In the genomic region with DNA sequence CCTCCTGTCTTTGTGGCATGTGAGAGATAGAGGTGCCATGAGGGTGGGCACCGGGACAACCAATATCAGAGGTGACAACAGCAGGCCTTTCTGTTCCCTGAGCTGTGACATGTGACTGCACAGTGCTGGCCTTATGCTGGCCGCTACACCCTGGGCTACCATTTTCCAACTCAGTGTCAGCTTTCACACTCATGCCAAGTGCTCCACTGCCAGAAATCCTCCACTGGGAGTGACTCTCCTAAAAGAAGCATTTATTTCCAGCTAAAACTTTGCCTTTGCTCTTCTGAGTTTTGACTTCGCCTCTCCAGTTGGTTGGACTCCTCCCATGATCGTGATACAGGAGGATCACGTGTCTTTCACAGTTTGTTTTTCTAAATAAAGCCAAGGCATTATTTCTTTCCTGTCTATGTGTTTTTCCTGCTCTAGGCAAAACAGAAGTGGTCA, we compare ENCODE assay signal across 17 cellular contexts. TPM values are rescaled to one million over a fixed set of nuclear protein-coding genes. Genes with fewer than 3 reads are reported as not detected.
DNase-seq lines count a peak whose midpoint lies in the region; ATAC-seq and TF ChIP-seq lines count a peak whose summit lies in the region.
"Had no signal": no experiment of that assay in that cellular context is flagged by ENCODE, and none has a peak within 500 bp of the region (broad histone marks: within the 10 kb centered on the region; RNA-seq: fewer than 3 reads in every experiment).

No MANE protein-coding gene starts in this region.

- no peak for TF ChIP-seq CTCF in brain (conservative IDR thresholded peaks at IDR 0.05)
- no peak for TF ChIP-seq CTCF in heart left ventricle (IDR thresholded peaks at IDR 0.05)
- TF ChIP-seq CTCF in ovary (IDR thresholded peaks at IDR 0.05), result no peak
- no peak for TF ChIP-seq CTCF in vagina (IDR thresholded peaks at IDR 0.05)

- H3K4me1 ChIP-seq in heart left ventricle, result peaks cover 0 to 42% (median 27%) of the 10 kb centered on the region in 12 donors
- H3K4me1 ChIP-seq in ovary (ENCODE audit: insufficient read depth), result peaks cover 24% of the 10 kb centered on the region
- H3K4me1 ChIP-seq in vagina, result peaks cover 66% of the 10 kb centered on the region

- 24 to 44% (median 36%) methylated on average over 5 of the region's 5 CpGs for WGBS in heart left ventricle, 4 donors
- 31 to 44% (median 40%) methylated on average over 5 of the region's 5 CpGs for WGBS in ovary, 3 donors

- ATAC-seq in heart left ventricle, result peak; percentile 82 to 93 (median 88)
- ATAC-seq: left colon had no signal

- H3K27me3 ChIP-seq in heart left ventricle (no peaks in the 10 kb centered on the region), ovary (no peaks in the 10 kb centered on the region), vagina (no peaks in the 10 kb centered on the region)
- H3K27me3 ChIP-seq: hepatocyte, sigmoid colon had no signal

- TF ChIP-seq POLR2A in heart left ventricle (IDR thresholded peaks at IDR 0.05) (no peak), ovary (IDR thresholded peaks at IDR 0.05) (no peak), vagina (IDR thresholded peaks at IDR 0.05) (no peak)

- H3K36me3 ChIP-seq in heart left ventricle (no peaks in the 10 kb centered on the region), ovary (no peaks in the 10 kb centered on the region), vagina (no peaks in the 10 kb centered on the region)
- H3K36me3 ChIP-seq: sigmoid colon had no signal

- no peaks in the 10 kb centered on the region for H3K27me3 Mint-ChIP-seq in brain

- peaks cover 0 to 3% (median 0%) of the 10 kb centered on the region in 5 experiments for H3K9me3 Mint-ChIP-seq in brain
- H3K9me3 Mint-ChIP-seq: activated naive CD4-positive, alpha-beta T cell treated with anti-CD3 and anti-CD28 coated beads, Interleukin-2, amount 10 ng/mL, durations not matched to agents 7 days and 5 days; naive B cell; T-helper 1 cell treated with Interleukin-12 subunit alpha and Interleukin-12 subunit beta and Interleukin-4 antibody, amounts not matched to agents 30 μg/mL and 1 μg/mL, for 36 hours had no signal

- TF ChIP-seq EP300 in ovary (IDR thresholded peaks at IDR 0.05), result no peak

- intact Hi-C loops in heart left ventricle (cut with DNase I) (no loop called here), ovary (cut with DNase I) (no loop called here), vagina (cut with DNase I) (no loop called here)

- H3K27ac ChIP-seq in heart left ventricle, result peak overlapping the region in 10 of 12 donors; percentile 2 to 63 (median 34)
- no peak overlapping the region for H3K27ac ChIP-seq in ovary
- H3K27ac ChIP-seq in vagina, result peak overlapping the region; percentile 73
- H3K27ac ChIP-seq: hepatocyte had no signal

- DNase-seq in heart left ventricle (peak in 4 of 5 donors; percentile 41 to 80 (median 58)), ovary (peak in 3 of 5 donors; percentile 23 to 54 (median 26)), vagina (ENCODE audit: extremely low spot score in 2 of 2) (no peak), HuH-7 (ENCODE audit: low spot score) (no peak)
- DNase-seq in activated effector memory CD4-positive, alpha-beta T cell treated with Interleukin-2 at 50 U/mL for 16 hours, result no peak
- DNase-seq in stimulated activated CD4-positive, alpha-beta T cell treated with anti-CD3 and anti-CD28 coated beads, Interleukin-2, amount 100 ng/mL, for 48 hours, result no peak
- DNase-seq: activated naive CD4-positive, alpha-beta T cell treated with anti-CD3 and anti-CD28 coated beads, Interleukin-2, amount 10 ng/mL, durations not matched to agents 7 days and 5 days; DMS53; left colon; naive B cell; NCI-H1930; NCI-H69; sigmoid colon; stimulated activated CD4-positive, alpha-beta T cell treated with anti-CD3 and anti-CD28 coated beads, Interleukin-4, amount 100 ng/mL, for 4 hours had no signal

- no peaks in the 10 kb centered on the region for H3K9me3 ChIP-seq in heart left ventricle
- no peaks in the 10 kb centered on the region for H3K9me3 ChIP-seq in ovary
- H3K9me3 ChIP-seq in vagina, result no peaks in the 10 kb centered on the region
- H3K9me3 ChIP-seq: sigmoid colon had no signal

- peaks cover 46% of the 10 kb centered on the region for H3K4me1 Mint-ChIP-seq in brain
- H3K4me1 Mint-ChIP-seq: activated naive CD4-positive, alpha-beta T cell treated with anti-CD3 and anti-CD28 coated beads, Interleukin-2, amount 10 ng/mL, durations not matched to agents 7 days and 5 days had no signal

- H3K27ac Mint-ChIP-seq in brain, result peak overlapping the region; percentile 13 to 98 (median 98)
- H3K27ac Mint-ChIP-seq: activated naive CD4-positive, alpha-beta T cell treated with anti-CD3 and anti-CD28 coated beads, Interleukin-2, amount 10 ng/mL, durations not matched to agents 7 days and 5 days; naive B cell; T-helper 1 cell treated with Interleukin-12 subunit alpha and Interleukin-12 subunit beta and Interleukin-4 antibody, amounts not matched to agents 30 μg/mL and 1 μg/mL, for 36 hours had no signal

- no peak overlapping the region for H3K4me3 Mint-ChIP-seq in brain
- H3K4me3 Mint-ChIP-seq: activated naive CD4-positive, alpha-beta T cell treated with anti-CD3 and anti-CD28 coated beads, Interleukin-2, amount 10 ng/mL, durations not matched to agents 7 days and 5 days; naive B cell; T-helper 1 cell treated with Interleukin-12 subunit alpha and Interleukin-12 subunit beta and Interleukin-4 antibody, amounts not matched to agents 30 μg/mL and 1 μg/mL, for 36 hours had no signal

- H3K4me3 ChIP-seq in heart left ventricle (no peak overlapping the region), ovary (no peak overlapping the region), vagina (no peak overlapping the region)
- H3K4me3 ChIP-seq: hepatocyte, sigmoid colon had no signal

- H3K36me3 Mint-ChIP-seq in brain, result no peaks in the 10 kb centered on the region
- H3K36me3 Mint-ChIP-seq: activated naive CD4-positive, alpha-beta T cell treated with anti-CD3 and anti-CD28 coated beads, Interleukin-2, amount 10 ng/mL, durations not matched to agents 7 days and 5 days had no signal

RNA-seq across cellular contexts. Expression of gene CA12, which starts 31.4 kb away (rescaled TPM):
- polyA plus RNA-seq in brain (ENCODE audit: insufficient read depth, low read depth, low replicate concordance) (0.68 TPM), heart left ventricle (1 to 10 TPM in 1 of 2 donors, under 1 TPM in 1; 0.04 to 1.5 TPM), ovary (1 to 10 TPM in 1 of 2 donors, under 1 TPM in 1; 0.16 to 4.6 TPM)
- total RNA-seq in heart left ventricle (1 to 10 TPM in 2 of 9 donors, under 1 TPM in 4, not detected in 3; 0.12 to 5.2 (median 0.25) TPM), ovary (10 to 100 TPM in 1 of 7 donors, 1 to 10 TPM in 4, under 1 TPM in 1, not detected in 1; 0.61 to 10.5 (median 3.5) TPM), vagina (89.6 TPM)

Comparison
In these comparisons a context has a peak if more than half of its experiments do, and no peak if none do; other contexts are left out.
1. DNase-seq: peak in heart left ventricle (4 of 5) and ovary (3 of 5); none in vagina (0 of 2), HuH-7 (single experiment), activated effector memory CD4-positive, alpha-beta T cell treated with Interleukin-2 at 50 U/mL for 16 hours (single experiment) and stimulated activated CD4-positive, alpha-beta T cell treated with anti-CD3 and anti-CD28 coated beads, Interleukin-2, amount 100 ng/mL, for 48 hours (0 of 2).
2. H3K27ac ChIP-seq: peak in heart left ventricle (10 of 12) and vagina (single experiment); none in ovary (0 of 2).